ENCODE assay signal across 15 cellular contexts in genomic region chr10:69403066-69403465, GRCh38.
"Had no signal": no experiment of that assay in that cellular context is flagged by ENCODE, and none has a peak within 500 bp of the region (broad histone marks: within the 10 kb centered on the region; RNA-seq: fewer than 3 reads in every experiment).

No MANE protein-coding gene starts in this region.

- H3K27ac ChIP-seq: adrenal gland, colonic mucosa, neural progenitor cell, pancreas had no signal

- H3K9me3 Mint-ChIP-seq: activated naive CD4-positive, alpha-beta T cell treated with anti-CD3 and anti-CD28 coated beads, Interleukin-2, amount 50 U/mL, for 24 hours; neural progenitor cell had no signal

- H3K27ac Mint-ChIP-seq: activated naive CD4-positive, alpha-beta T cell treated with anti-CD3 and anti-CD28 coated beads, Interleukin-2, amount 50 U/mL, for 24 hours; neural progenitor cell had no signal

- H3K9me3 ChIP-seq: adrenal gland, colonic mucosa, heart right ventricle, pancreas had no signal

- H3K4me3 Mint-ChIP-seq: activated naive CD4-positive, alpha-beta T cell treated with anti-CD3 and anti-CD28 coated beads, Interleukin-2, amount 50 U/mL, for 24 hours; neural progenitor cell had no signal

- H3K4me3 ChIP-seq: adrenal gland, colonic mucosa, heart right ventricle, lung, neural progenitor cell, pancreas had no signal

- H3K27me3 Mint-ChIP-seq: activated naive CD4-positive, alpha-beta T cell treated with anti-CD3 and anti-CD28 coated beads, Interleukin-2, amount 50 U/mL, for 24 hours had no signal

- DNase-seq: activated CD4-positive, alpha-beta T cell treated with anti-CD3 and anti-CD28 coated beads, Interleukin-2, amount 50 U/mL, for 4 hours; activated CD4-positive, CD25-positive, alpha-beta regulatory T cell treated with anti-CD3 and anti-CD28 coated beads, Interleukin-2, amount 50 U/mL, for 72 hours; adrenal gland; central memory CD4-positive, alpha-beta T cell; colonic mucosa; heart right ventricle; left colon; midbrain; pancreas; stimulated activated CD4-positive, alpha-beta T cell treated with anti-CD3 and anti-CD28 coated beads, Interleukin-12 subunit alpha, Interleukin-12 subunit beta, amount 100 ng/mL, for 4 hours; stimulated activated CD4-positive, alpha-beta T cell treated with anti-CD3 and anti-CD28 coated beads, Interleukin-2, amount 100 ng/mL, for 24 hours; T-helper 9 cell had no signal

- H3K27me3 ChIP-seq: adrenal gland, colonic mucosa, heart right ventricle, pancreas had no signal
